In the genomic region with DNA sequence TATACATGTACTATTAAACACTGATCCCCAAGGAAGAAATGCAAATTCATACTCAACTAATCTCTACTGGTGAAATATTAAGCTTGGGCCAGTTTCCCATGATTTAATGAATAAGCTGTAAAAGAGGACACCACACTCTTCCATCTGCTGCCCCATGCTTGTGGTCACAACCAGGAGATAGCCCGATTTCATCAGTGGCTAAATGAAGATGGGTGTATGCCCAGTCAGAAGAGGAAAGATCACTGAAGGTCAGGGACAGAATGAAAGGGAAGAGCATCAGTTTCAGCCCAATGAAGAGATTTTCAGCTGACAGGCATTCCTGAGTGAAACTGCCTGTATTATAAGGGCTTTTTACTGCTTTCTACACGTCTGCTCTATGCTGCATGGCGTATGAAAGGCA, we compare ENCODE assay signal across 20 cellular contexts.
"Had no signal": no experiment of that assay in that cellular context is flagged by ENCODE, and none has a peak within 500 bp of the region (broad histone marks: within the 10 kb centered on the region; RNA-seq: fewer than 3 reads in every experiment).

No MANE protein-coding gene starts in this region.

- H3K27ac ChIP-seq: colonic mucosa, epithelial cell of prostate, neural progenitor cell, parathyroid adenoma, right atrium auricular region, testis, tibial artery had no signal

- ATAC-seq: esophagus mucosa; left lobe of liver; mucosa of descending colon; naive thymus-derived CD4-positive, alpha-beta T cell; sciatic nerve; stimulated activated memory B cell treated with anti-CD40 and anti-IgM and Interleukin-4, amounts not matched to agents 10 μg/mL and 1 μg/mL and 100 μg/mL, for 72 hours; stimulated activated naive CD8-positive, alpha-beta T cell treated with anti-CD3 and anti-CD28 coated beads, Interleukin-15, Interleukin-2, amounts not matched to agents 100 U/mL and 50 U/mL, for 24 hours had no signal

- DNase-seq: colonic mucosa; effector CD8-positive, alpha-beta T cell; endodermal cell; head of caudate nucleus; mesenchymal stem cell; mucosa of descending colon; naive thymus-derived CD4-positive, alpha-beta T cell; stimulated activated CD4-positive, alpha-beta T cell treated with anti-CD3 and anti-CD28 coated beads, Interleukin-4, amount 100 ng/mL, for 4 hours; stimulated activated naive CD8-positive, alpha-beta T cell treated with anti-CD3 and anti-CD28 coated beads, Interleukin-15, Interleukin-2, amounts not matched to agents 100 U/mL and 50 U/mL, for 24 hours; substantia nigra; testis; tibial artery had no signal

- H3K36me3 ChIP-seq: colonic mucosa, neural progenitor cell, right atrium auricular region, tibial artery had no signal

- H3K9me3 ChIP-seq: colonic mucosa, mucosa of descending colon, right atrium auricular region, testis, tibial artery had no signal

- H3K4me1 ChIP-seq: colonic mucosa, parathyroid adenoma, testis had no signal

- H3K27me3 ChIP-seq: colonic mucosa, neural progenitor cell, right atrium auricular region, testis, tibial artery had no signal

- H3K4me3 ChIP-seq: colonic mucosa, mucosa of descending colon, neural progenitor cell, right atrium auricular region, testis, tibial artery had no signal
